16 cellular contexts compared by ENCODE assay signal in genomic region chr13:36829753-36830152, GRCh38. TPM values are rescaled to one million over a fixed set of nuclear protein-coding genes. Genes with fewer than 3 reads are reported as not detected.
DNase-seq lines count a peak whose midpoint lies in the region; ATAC-seq and TF ChIP-seq lines count a peak whose summit lies in the region.
"Had no signal": no experiment of that assay in that cellular context is flagged by ENCODE, and none has a peak within 500 bp of the region (broad histone marks: within the 10 kb centered on the region; RNA-seq: fewer than 3 reads in every experiment).

No MANE protein-coding gene starts in this region.

- no peaks in the 10 kb centered on the region for H3K27me3 ChIP-seq in CD4-positive, CD25-positive, alpha-beta regulatory T cell (ENCODE audit: control insufficient read depth, insufficient read depth, low read length)
- H3K27me3 ChIP-seq in left lung: no peaks in the 10 kb centered on the region
- H3K27me3 ChIP-seq: BLaER1 treated with 17β-estradiol and CSF1 and Interleukin-3, amounts not matched to agents 10 nM and 100 nM had no signal

- no peaks in the 10 kb centered on the region for H3K9me3 ChIP-seq in CD4-positive, CD25-positive, alpha-beta regulatory T cell (ENCODE audit: control insufficient read depth in 2 of 2, low read length in 2 of 2)
- no peaks in the 10 kb centered on the region for H3K9me3 ChIP-seq in left lung
- H3K9me3 ChIP-seq: BLaER1 treated with 17β-estradiol and CSF1 and Interleukin-3, amounts not matched to agents 10 nM and 100 nM had no signal

- H3K4me3 ChIP-seq in CD4-positive, CD25-positive, alpha-beta regulatory T cell (ENCODE audit: low read depth, low read length): no peak overlapping the region
- H3K4me3 ChIP-seq in left lung: no peak overlapping the region
- H3K4me3 ChIP-seq: BLaER1 treated with 17β-estradiol and CSF1 and Interleukin-3, amounts not matched to agents 10 nM and 100 nM; GM12878; GM23248 had no signal

- H3K27me3 Mint-ChIP-seq in CD4-positive, CD25-positive, alpha-beta regulatory T cell: no peaks in the 10 kb centered on the region
- no peaks in the 10 kb centered on the region for H3K27me3 Mint-ChIP-seq in endothelial cell (ENCODE audit: unreplicated experiment)
- H3K27me3 Mint-ChIP-seq: CD4-positive, alpha-beta T cell had no signal

- peaks cover 27% of the 10 kb centered on the region for H3K36me3 ChIP-seq in CD4-positive, CD25-positive, alpha-beta regulatory T cell (ENCODE audit: control insufficient read depth, insufficient read depth, low read length)
- peaks cover 0 to 17% of the 10 kb centered on the region in 2 donors for H3K36me3 ChIP-seq in left lung

- H3K9me3 Mint-ChIP-seq in CD4-positive, CD25-positive, alpha-beta regulatory T cell: no peaks in the 10 kb centered on the region
- H3K9me3 Mint-ChIP-seq in endothelial cell (ENCODE audit: unreplicated experiment): no peaks in the 10 kb centered on the region
- H3K9me3 Mint-ChIP-seq: CD4-positive, alpha-beta T cell had no signal

- ATAC-seq in CD4-positive, CD25-positive, alpha-beta regulatory T cell (ENCODE audit: low read depth in 2 of 2): no peak
- no peak for ATAC-seq in SK-N-SH treated with all-trans-retinoic acid at 6 μM for 48 hours
- ATAC-seq in left lung: peak; percentile 76
- no peak for ATAC-seq in GM18519 (IDR thresholded peaks at IDR 0.05; ENCODE audit: low FRiP score, unreplicated experiment)
- ATAC-seq: GM12878, HCT116 had no signal

- H3K36me3 Mint-ChIP-seq in CD4-positive, CD25-positive, alpha-beta regulatory T cell: peaks cover 16% of the 10 kb centered on the region
- H3K36me3 Mint-ChIP-seq in endothelial cell (ENCODE audit: low read depth, unreplicated experiment): no peaks in the 10 kb centered on the region

- no peak overlapping the region for H3K4me3 Mint-ChIP-seq in CD4-positive, CD25-positive, alpha-beta regulatory T cell
- H3K4me3 Mint-ChIP-seq in endothelial cell (ENCODE audit: unreplicated experiment): no peak overlapping the region
- H3K4me3 Mint-ChIP-seq: CD4-positive, alpha-beta T cell had no signal

- intact Hi-C loops in left lung (cut with DNase I): no loop called here

- TF ChIP-seq CTCF in left lung (IDR thresholded peaks at IDR 0.05): no peak
- no peak for TF ChIP-seq CTCF in endothelial cell (IDR thresholded peaks at IDR 0.05; ENCODE audit: unreplicated experiment)

- DNase-seq in NCI-H2029 treated with DMSO at 0.1 percent for 48 hours (lab: John Stamatoyannopoulos, UW) (peak; percentile 4), NCI-H2029 (lab: John Stamatoyannopoulos, UW) (no peak), left lung (no peak), endothelial cell (ENCODE audit: low spot score) (no peak)
- no peak for DNase-seq in CD4-positive, CD25-positive, alpha-beta regulatory T cell
- DNase-seq: 8988T; AML-193; CD4-positive, alpha-beta T cell; DMS153; GM23248 had no signal

- peaks cover 5 to 10% (median 7%) of the 10 kb centered on the region in 4 donors for H3K4me1 Mint-ChIP-seq in CD4-positive, CD25-positive, alpha-beta regulatory T cell
- H3K4me1 Mint-ChIP-seq in endothelial cell (ENCODE audit: unreplicated experiment): no peaks in the 10 kb centered on the region

- peak overlapping the region in 2 of 3 donors; percentile 6 to 31 for H3K27ac Mint-ChIP-seq in CD4-positive, CD25-positive, alpha-beta regulatory T cell
- no peak overlapping the region for H3K27ac Mint-ChIP-seq in endothelial cell (ENCODE audit: unreplicated experiment)
- H3K27ac Mint-ChIP-seq: CD4-positive, alpha-beta T cell had no signal

- H3K27ac ChIP-seq in CD4-positive, CD25-positive, alpha-beta regulatory T cell (ENCODE audit: insufficient read depth, low read length, poor library complexity, severe bottlenecking): no peak overlapping the region
- H3K27ac ChIP-seq in left lung: no peak overlapping the region
- H3K27ac ChIP-seq: BLaER1 treated with 17β-estradiol and CSF1 and Interleukin-3, amounts not matched to agents 10 nM and 100 nM; GM23248; HL-60 had no signal

- H3K4me1 ChIP-seq in CD4-positive, CD25-positive, alpha-beta regulatory T cell (ENCODE audit: control insufficient read depth, insufficient read depth, low read length, poor library complexity, severe bottlenecking): no peaks in the 10 kb centered on the region
- no peaks in the 10 kb centered on the region for H3K4me1 ChIP-seq in left lung
- H3K4me1 ChIP-seq: BLaER1 treated with 17β-estradiol and CSF1 and Interleukin-3, amounts not matched to agents 10 nM and 100 nM had no signal

TF ChIP-seq in SK-N-SH treated with all-trans-retinoic acid at 6 μM for 48 hours, 23 proteins besides CTCF, POLR2A, EP300 and RAD21:
- TF ChIP-seq POU6F1 (CRISPR knock-in tag; IDR thresholded peaks at IDR 0.05; ENCODE audit: borderline replicate concordance, low read depth) (no peak), TCF4 (CRISPR knock-in tag; IDR thresholded peaks at IDR 0.05; ENCODE audit: borderline replicate concordance) (0 out of 2 replicates have a peak, but pooled peaks have one; percentile 24)

RNA-seq across cellular contexts. Expression of gene RFXAP, which starts 10.7 kb away (rescaled TPM):
- total RNA-seq in CD4-positive, CD25-positive, alpha-beta regulatory T cell: 7.1 TPM
- 1 to 10 TPM; 2.4 to 2.5 (median 2.5) TPM for polyA plus RNA-seq in CD4-positive, CD25-positive, alpha-beta regulatory T cell
- total RNA-seq in left lung: 1 to 10 TPM; 3.6 to 4.7 TPM
- 6.3 TPM for total RNA-seq in endothelial cell (ENCODE audit: unreplicated experiment)
